In genomic region chr7:99380823-99381663, GRCh38 we compare ENCODE assay signal across 8 cellular contexts. TPM values are rescaled to one million over a fixed set of nuclear protein-coding genes. Genes with fewer than 3 reads are reported as not detected.
DNase-seq lines count a peak whose midpoint lies in the region; ATAC-seq and TF ChIP-seq lines count a peak whose summit lies in the region.

No MANE protein-coding gene starts in this region.

- H3K4ac ChIP-seq in trophoblast cell (ENCODE audit: low read depth, low read length), result peak overlapping the region; percentile 5

- intact Hi-C loops in vagina (cut with DNase I), result no loop called here

- no peak overlapping the region for H3K4me2 ChIP-seq in trophoblast cell (ENCODE audit: low read length)

- WGBS in trophoblast cell (ENCODE audit: extremely low coverage, insufficient coverage, insufficient read length), result no CpG with 5 or more reads among the region's 16 CpGs

- ATAC-seq in GM18870 (IDR thresholded peaks at IDR 0.05; ENCODE audit: unreplicated experiment) (peak; percentile 65), HG03064 (IDR thresholded peaks at IDR 0.05; ENCODE audit: low read depth, unreplicated experiment) (peak; percentile 71)

- H3K4me3 ChIP-seq in duodenal mucosa (ENCODE audit: low read depth in 1 of 2, low read length in 2 of 2) (peak overlapping the region; percentile 4 to 37), trophoblast cell (ENCODE audit: low read depth, low read length) (no peak overlapping the region), vagina (no peak overlapping the region)

- no peak overlapping the region for H3K14ac ChIP-seq in trophoblast cell (ENCODE audit: low read length)

- peak overlapping the region; percentile 7 for H4K91ac ChIP-seq in trophoblast cell (ENCODE audit: low read depth, low read length)

- H3K18ac ChIP-seq in trophoblast cell (ENCODE audit: low read length), result peak overlapping the region; percentile 15

- H2BK120ac ChIP-seq in trophoblast cell (ENCODE audit: insufficient read depth, low read length, poor library complexity), result no peak overlapping the region

- peak; percentile 75 to 81 for DNase-seq in activated CD4-positive, alpha-beta T cell treated with anti-CD3 and anti-CD28 coated beads for 24 hours (ENCODE audit: low read depth in 2 of 2)
- DNase-seq in trophoblast cell (peak; percentile 40 to 53), vagina (ENCODE audit: extremely low spot score in 2 of 2) (no peak), mucosa of gallbladder (ENCODE audit: low spot score) (no peak), NCI-H1436 (lab: John Stamatoyannopoulos, UW) (no peak)

- H3K27ac ChIP-seq in duodenal mucosa (ENCODE audit: low read depth, low read length) (no peak overlapping the region), trophoblast cell (ENCODE audit: low read depth, low read length) (no peak overlapping the region), vagina (peak overlapping the region; percentile 79)

- H3K23ac ChIP-seq in trophoblast cell (ENCODE audit: low read length), result no peak overlapping the region

- H2AK5ac ChIP-seq in trophoblast cell (ENCODE audit: low read length), result no peak overlapping the region

- H3K9ac ChIP-seq in duodenal mucosa (ENCODE audit: low read depth in 1 of 2, low read length in 2 of 2), result no peak overlapping the region
- peak overlapping the region; percentile 8 for H3K9ac ChIP-seq in trophoblast cell (ENCODE audit: low read length)

- H3K36me3 ChIP-seq in duodenal mucosa (ENCODE audit: control insufficient read depth in 1 of 2, insufficient read depth in 2 of 2, low read length in 2 of 2), result peaks cover 0 to 14% of the 10 kb centered on the region in 2 donors
- H3K36me3 ChIP-seq in trophoblast cell (ENCODE audit: control insufficient read depth in 1 of 2, insufficient read depth in 2 of 2, low read length in 2 of 2), result peaks cover 36 to 40% of the 10 kb centered on the region in 2 experiments
- H3K36me3 ChIP-seq in vagina, result peaks cover 0 to 6% of the 10 kb centered on the region in 2 donors

- no peak for TF ChIP-seq POLR2A in vagina (IDR thresholded peaks at IDR 0.05)

- H4K12ac ChIP-seq in trophoblast cell (ENCODE audit: low read depth, low read length), result no peak overlapping the region

- no peak overlapping the region for H2BK5ac ChIP-seq in trophoblast cell (ENCODE audit: low read depth, low read length, poor library complexity)

- H2BK12ac ChIP-seq in trophoblast cell (ENCODE audit: low read length), result no peak overlapping the region

- no peak for TF ChIP-seq CTCF in vagina (IDR thresholded peaks at IDR 0.05)

- H2AFZ ChIP-seq in trophoblast cell (ENCODE audit: insufficient read depth, low read length, poor library complexity), result no peak overlapping the region

- H3K27me3 ChIP-seq in duodenal mucosa (ENCODE audit: control insufficient read depth in 1 of 2, insufficient read depth in 2 of 2, low read length in 2 of 2) (no peaks in the 10 kb centered on the region), trophoblast cell (ENCODE audit: insufficient read depth, low read length) (no peaks in the 10 kb centered on the region), vagina (no peaks in the 10 kb centered on the region)

- H4K8ac ChIP-seq in trophoblast cell (ENCODE audit: low read depth, low read length), result no peak overlapping the region

- H3K79me1 ChIP-seq in trophoblast cell (ENCODE audit: low read length), result peaks cover 9% of the 10 kb centered on the region

- peaks cover 5% of the 10 kb centered on the region for H3K79me2 ChIP-seq in trophoblast cell (ENCODE audit: control insufficient read depth, insufficient read depth, low read length, poor library complexity)

- peaks cover 30 to 31% of the 10 kb centered on the region in 2 donors for H3K4me1 ChIP-seq in duodenal mucosa (ENCODE audit: control insufficient read depth in 1 of 2, insufficient read depth in 2 of 2, low read length in 2 of 2)
- peaks cover 9 to 11% of the 10 kb centered on the region in 2 experiments for H3K4me1 ChIP-seq in trophoblast cell (ENCODE audit: control insufficient read depth in 1 of 2, insufficient read depth in 2 of 2, low read length in 2 of 2)
- peaks cover 41% of the 10 kb centered on the region for H3K4me1 ChIP-seq in vagina

- no peaks in the 10 kb centered on the region for H3K9me3 ChIP-seq in duodenal mucosa (ENCODE audit: control insufficient read depth in 1 of 2, low read length in 2 of 2)
- H3K9me3 ChIP-seq in trophoblast cell (ENCODE audit: insufficient read depth, low read depth, low read length), result peaks cover 2% of the 10 kb centered on the region
- no peaks in the 10 kb centered on the region for H3K9me3 ChIP-seq in vagina

RNA-seq across cellular contexts. Expression of gene ARPC1B, which starts 6.5 kb away (rescaled TPM):
- polyA plus RNA-seq in trophoblast cell (2013), result 131 TPM in 2 replicates
- 114 TPM for total RNA-seq in vagina
- total RNA-seq in mucosa of gallbladder, result 123 TPM

RNA-seq across cellular contexts. Expression of gene PDAP1, which starts 27.4 kb away (rescaled TPM):
- polyA plus RNA-seq in trophoblast cell (2013), result 102 and 109 TPM in 2 replicates
- total RNA-seq in vagina (48.1 TPM), mucosa of gallbladder (83.7 TPM)

RNA-seq across cellular contexts. Expression of gene BUD31, which starts 27.7 kb away (rescaled TPM):
- 126 and 130 TPM in 2 replicates for polyA plus RNA-seq in trophoblast cell (2013)
- total RNA-seq in vagina, result 52.3 TPM
- 77.8 TPM for total RNA-seq in mucosa of gallbladder

RNA-seq across cellular contexts. Expression of gene ARPC1A, which starts 55.3 kb away (rescaled TPM):
- 221 and 225 TPM in 2 replicates for polyA plus RNA-seq in trophoblast cell (2013)
- 106 TPM for total RNA-seq in vagina
- total RNA-seq in mucosa of gallbladder, result 140 TPM

RNA-seq across cellular contexts. Expression of gene PTCD1, which starts 57.6 kb away (rescaled TPM):
- 3.7 and 4.0 TPM in 2 replicates for polyA plus RNA-seq in trophoblast cell (2013)
- total RNA-seq in vagina (6.1 TPM), mucosa of gallbladder (4.9 TPM)

Comparison
In these comparisons a context has a peak if more than half of its experiments do, and no peak if none do; other contexts are left out.
1. DNase-seq: peak in activated CD4-positive, alpha-beta T cell treated with anti-CD3 and anti-CD28 coated beads for 24 hours (2 of 2) and trophoblast cell (2 of 2); none in vagina (0 of 2), mucosa of gallbladder (single experiment) and NCI-H1436 (single experiment).
2. H3K4me3 ChIP-seq: peak in duodenal mucosa (2 of 2); none in trophoblast cell (single experiment) and vagina (0 of 2).